In genomic region chr5:148336704-148337435, GRCh38 we compare ENCODE assay signal across 15 cellular contexts. TPM values are rescaled to one million over a fixed set of nuclear protein-coding genes. Genes with fewer than 3 reads are reported as not detected.
DNase-seq lines count a peak whose midpoint lies in the region; ATAC-seq and TF ChIP-seq lines count a peak whose summit lies in the region.
"Had no signal": no experiment of that assay in that cellular context is flagged by ENCODE, and none has a peak within 500 bp of the region (broad histone marks: within the 10 kb centered on the region; RNA-seq: fewer than 3 reads in every experiment).

No MANE protein-coding gene starts in this region.

- H3K9me3 Mint-ChIP-seq in memory B cell = no peaks in the 10 kb centered on the region

- DNase-seq in NOMO-1 (lab: John Stamatoyannopoulos, UW; ENCODE audit: unreplicated experiment in 2 of 2) (peak; percentile 2 to 62), memory B cell (ENCODE audit: low spot score in 2 of 2) (peak in 1 of 2 donors; percentile 4), NCI-H1417 (lab: John Stamatoyannopoulos, UW) (no peak), BE2C (no peak), occipital lobe (lab: John Stamatoyannopoulos, UW) (no peak), erythroblast (lab: John Stamatoyannopoulos, UW) (no peak)
- DNase-seq: CD8-positive, alpha-beta memory T cell; GM23248; Right ventricle myocardium superior; sigmoid colon; WERI-Rb-1 had no signal

- no peaks in the 10 kb centered on the region for H3K27me3 ChIP-seq in BE2C
- H3K27me3 ChIP-seq: sigmoid colon, tibial nerve had no signal

- H3K9me3 ChIP-seq in BE2C = no peaks in the 10 kb centered on the region
- H3K9me3 ChIP-seq: sigmoid colon had no signal

- H3K36me3 Mint-ChIP-seq in memory B cell = peaks cover 4% of the 10 kb centered on the region

- H3K4me1 ChIP-seq in BE2C = no peaks in the 10 kb centered on the region
- H3K4me1 ChIP-seq: sigmoid colon, tibial nerve had no signal

- H3K27me3 Mint-ChIP-seq in memory B cell = no peaks in the 10 kb centered on the region

- ATAC-seq in GM18907 (IDR thresholded peaks at IDR 0.05; ENCODE audit: unreplicated experiment) (peak; percentile 95), HG02943 (IDR thresholded peaks at IDR 0.05; ENCODE audit: low read depth, unreplicated experiment) (peak; percentile 64), memory B cell (ENCODE audit: low read depth) (peak; percentile 93)

- H3K36me3 ChIP-seq in BE2C = no peaks in the 10 kb centered on the region
- H3K36me3 ChIP-seq: sigmoid colon, WERI-Rb-1 had no signal

- no peak overlapping the region for H3K27ac Mint-ChIP-seq in memory B cell
- H3K27ac Mint-ChIP-seq: CD8-positive, alpha-beta memory T cell had no signal

- no peak overlapping the region for H3K4me3 ChIP-seq in BE2C (ENCODE audit: low read depth, low read length)
- H3K4me3 ChIP-seq: GM23248, sigmoid colon, tibial nerve had no signal

- no peak for TF ChIP-seq CTCF in BE2C (IDR thresholded peaks at IDR 0.05; ENCODE audit: low read depth, low read length)

- H3K4me3 Mint-ChIP-seq in memory B cell = no peak overlapping the region
- H3K4me3 Mint-ChIP-seq: CD8-positive, alpha-beta memory T cell had no signal

- H3K4me1 Mint-ChIP-seq in memory B cell = peaks cover 2% of the 10 kb centered on the region
- H3K4me1 Mint-ChIP-seq: CD8-positive, alpha-beta memory T cell had no signal

- TF ChIP-seq POLR2A in erythroblast (IDR thresholded peaks at IDR 0.05; ENCODE audit: low read length) = no peak

RNA-seq across cellular contexts. Expression of gene SPINK9, which starts 1.5 kb away (rescaled TPM):
- polyA plus RNA-seq in BE2C (2012; ENCODE audit: insufficient read depth, insufficient read length, low read depth) = not detected
- total RNA-seq in occipital lobe = not detected
- total RNA-seq: CD8-positive, alpha-beta memory T cell; GM23248; myocyte; Right ventricle myocardium superior; sigmoid colon; tibial nerve had no signal
- polyA plus RNA-seq: CD8-positive, alpha-beta memory T cell; GM23248; sigmoid colon had no signal

RNA-seq across cellular contexts. Expression of gene SPINK7, which starts 24.6 kb away (rescaled TPM):
- polyA plus RNA-seq in BE2C (2012; ENCODE audit: insufficient read depth, insufficient read length, low read depth) = not detected
- not detected for total RNA-seq in occipital lobe
- total RNA-seq: CD8-positive, alpha-beta memory T cell; GM23248; myocyte; Right ventricle myocardium superior; sigmoid colon; tibial nerve had no signal
- polyA plus RNA-seq: CD8-positive, alpha-beta memory T cell; GM23248 had no signal

RNA-seq across cellular contexts. Expression of gene FBXO38, which starts 46.9 kb away (rescaled TPM):
- polyA plus RNA-seq in BE2C (2012; ENCODE audit: insufficient read depth, insufficient read length, low read depth) = 33.1 TPM
- 77.5 TPM for total RNA-seq in occipital lobe

Comparison
In these comparisons a context has a peak if more than half of its experiments do, and no peak if none do; other contexts are left out.
1. DNase-seq: peak in NOMO-1 (2 of 2); none in NCI-H1417 (0 of 3), BE2C (single experiment), occipital lobe (single experiment) and erythroblast (0 of 2).
2. Peak in every context shown above with its lines, with median percentiles within 50 percentile points of each other: ATAC-seq.